Comparison of ENCODE assay signal across 10 cellular contexts in genomic region chr2:205714058-205714776, GRCh38. TPM values are rescaled to one million over a fixed set of nuclear protein-coding genes. Genes with fewer than 3 reads are reported as not detected.
DNase-seq lines count a peak whose midpoint lies in the region; ATAC-seq and TF ChIP-seq lines count a peak whose summit lies in the region.
"Had no signal": no experiment of that assay in that cellular context is flagged by ENCODE, and none has a peak within 500 bp of the region (broad histone marks: within the 10 kb centered on the region; RNA-seq: fewer than 3 reads in every experiment).

No MANE protein-coding gene starts in this region.

- H4K91ac ChIP-seq in trophoblast cell (ENCODE audit: low read depth, low read length) = no peak overlapping the region

- peak overlapping the region; percentile 30 for H3K27ac ChIP-seq in trophoblast cell (ENCODE audit: low read depth, low read length)
- H3K27ac ChIP-seq: parathyroid adenoma had no signal

- no peak overlapping the region for H2BK120ac ChIP-seq in trophoblast cell (ENCODE audit: insufficient read depth, low read length, poor library complexity)

- H2BK5ac ChIP-seq in trophoblast cell (ENCODE audit: low read depth, low read length, poor library complexity) = peak overlapping the region; percentile 9

- no peaks in the 10 kb centered on the region for H3K79me1 ChIP-seq in trophoblast cell (ENCODE audit: low read length)

- peaks cover 0 to 9% (median 2%) of the 10 kb centered on the region in 3 donors for H3K27me3 Mint-ChIP-seq in immature natural killer cell (ENCODE audit: low read depth in 3 of 3)

- H3K4me1 ChIP-seq in trophoblast cell (ENCODE audit: control insufficient read depth in 1 of 2, insufficient read depth in 2 of 2, low read length in 2 of 2) = peaks cover 11 to 13% of the 10 kb centered on the region in 2 experiments
- H3K4me1 ChIP-seq: parathyroid adenoma had no signal

- no peaks in the 10 kb centered on the region for H3K79me2 ChIP-seq in trophoblast cell (ENCODE audit: control insufficient read depth, insufficient read depth, low read length, poor library complexity)
- H3K79me2 ChIP-seq: parathyroid adenoma had no signal

- H3K4me3 ChIP-seq in cardiac fibroblast (replicated peaks in 1 of 2; ENCODE audit: low read depth in 2 of 2, low read length in 2 of 2) = no peak overlapping the region
- no peak overlapping the region for H3K4me3 ChIP-seq in trophoblast cell (ENCODE audit: low read depth, low read length)

- no peak overlapping the region for H4K12ac ChIP-seq in trophoblast cell (ENCODE audit: low read depth, low read length)

- no peak for DNase-seq in activated naive CD4-positive, alpha-beta T cell treated with anti-CD3 and anti-CD28 coated beads, Interleukin-2, amount 50 U/mL, for 72 hours (ENCODE audit: low spot score in 2 of 2)
- no peak for DNase-seq in activated naive CD4-positive, alpha-beta T cell (lab: John Stamatoyannopoulos, UW)
- peak; percentile 19 to 73 for DNase-seq in cardiac fibroblast (ENCODE audit: low read depth in 2 of 2)
- DNase-seq in trophoblast cell = peak; percentile 31 to 51
- DNase-seq in immature natural killer cell = no peak
- no peak for DNase-seq in activated gamma-delta T cell (lab: John Stamatoyannopoulos, UW)
- no peak for DNase-seq in NCI-H2196 treated with DMSO at 0.1 percent for 48 hours (lab: John Stamatoyannopoulos, UW; ENCODE audit: unreplicated experiment)
- DNase-seq: DND-41 had no signal

- H3K4ac ChIP-seq in trophoblast cell (ENCODE audit: low read depth, low read length) = no peak overlapping the region

- no peak overlapping the region for H3K23ac ChIP-seq in trophoblast cell (ENCODE audit: low read length)

- no peaks in the 10 kb centered on the region for H3K27me3 ChIP-seq in trophoblast cell (ENCODE audit: insufficient read depth, low read length)

- no peak for TF ChIP-seq CTCF in cardiac fibroblast (IDR thresholded peaks at IDR 0.05; ENCODE audit: low read depth, low read length)

- no peak overlapping the region for H3K18ac ChIP-seq in trophoblast cell (ENCODE audit: low read length)

- no peak overlapping the region for H2BK12ac ChIP-seq in trophoblast cell (ENCODE audit: low read length)

- H2AFZ ChIP-seq in trophoblast cell (ENCODE audit: insufficient read depth, low read length, poor library complexity) = no peak overlapping the region
- H2AFZ ChIP-seq: parathyroid adenoma had no signal

- no peak overlapping the region for H3K14ac ChIP-seq in trophoblast cell (ENCODE audit: low read length)

- H3K36me3 Mint-ChIP-seq in activated naive CD4-positive, alpha-beta T cell treated with anti-CD3 and anti-CD28 coated beads, Interleukin-2, amount 50 U/mL, for 72 hours = no peaks in the 10 kb centered on the region
- no peaks in the 10 kb centered on the region for H3K36me3 Mint-ChIP-seq in immature natural killer cell

- H3K27ac Mint-ChIP-seq in activated naive CD4-positive, alpha-beta T cell treated with anti-CD3 and anti-CD28 coated beads, Interleukin-2, amount 50 U/mL, for 72 hours = peak overlapping the region in 1 of 2 donors; percentile 45
- H3K27ac Mint-ChIP-seq in immature natural killer cell = no peak overlapping the region

- H3K9ac ChIP-seq in trophoblast cell (ENCODE audit: low read length) = no peak overlapping the region
- H3K9ac ChIP-seq: parathyroid adenoma had no signal

- no peak overlapping the region for H3K4me3 Mint-ChIP-seq in immature natural killer cell

- peaks cover 6 to 10% of the 10 kb centered on the region in 2 experiments for H3K36me3 ChIP-seq in trophoblast cell (ENCODE audit: control insufficient read depth in 1 of 2, insufficient read depth in 2 of 2, low read length in 2 of 2)

- no peak overlapping the region for H4K8ac ChIP-seq in trophoblast cell (ENCODE audit: low read depth, low read length)

- no peak overlapping the region for H2AK5ac ChIP-seq in trophoblast cell (ENCODE audit: low read length)

- no peaks in the 10 kb centered on the region for H3K9me3 Mint-ChIP-seq in activated naive CD4-positive, alpha-beta T cell treated with anti-CD3 and anti-CD28 coated beads, Interleukin-2, amount 50 U/mL, for 72 hours
- no peaks in the 10 kb centered on the region for H3K9me3 Mint-ChIP-seq in immature natural killer cell

- no peaks in the 10 kb centered on the region for H3K4me1 Mint-ChIP-seq in immature natural killer cell

- WGBS in trophoblast cell (ENCODE audit: extremely low coverage, insufficient coverage, insufficient read length) = no CpG with 5 or more reads among the region's 5 CpGs

- peak; percentile 54 to 66 for ATAC-seq in activated naive CD4-positive, alpha-beta T cell treated with anti-CD3 and anti-CD28 coated beads, Interleukin-2, amount 50 U/mL, for 72 hours
- peak; percentile 63 for ATAC-seq in HG03439 (IDR thresholded peaks at IDR 0.05; ENCODE audit: unreplicated experiment)

- no peaks in the 10 kb centered on the region for H3K9me3 ChIP-seq in trophoblast cell (ENCODE audit: insufficient read depth, low read depth, low read length)

- no peak overlapping the region for H3K4me2 ChIP-seq in trophoblast cell (ENCODE audit: low read length)

RNA-seq across cellular contexts. Expression of gene NRP2, which starts 31.9 kb away (rescaled TPM):
- 1 to 10 TPM in 1 of 2 donors, under 1 TPM in 1; 0.59 to 3.0 TPM for total RNA-seq in activated naive CD4-positive, alpha-beta T cell treated with anti-CD3 and anti-CD28 coated beads, Interleukin-2, amount 50 U/mL, for 72 hours
- polyA plus RNA-seq in trophoblast cell (2013) = 51.2 and 55.2 TPM in 2 replicates
- not detected for polyA plus RNA-seq in immature natural killer cell

Comparison
In these comparisons a context has a peak if more than half of its experiments do, and no peak if none do; other contexts are left out.
1. DNase-seq: peak in cardiac fibroblast (2 of 2) and trophoblast cell (2 of 2); none in activated naive CD4-positive, alpha-beta T cell treated with anti-CD3 and anti-CD28 coated beads, Interleukin-2, amount 50 U/mL, for 72 hours (0 of 2), activated naive CD4-positive, alpha-beta T cell (0 of 4), immature natural killer cell (0 of 3), activated gamma-delta T cell (single experiment) and NCI-H2196 treated with DMSO at 0.1 percent for 48 hours (single experiment).